ENCODE assay signal across 15 cellular contexts in the genomic region with DNA sequence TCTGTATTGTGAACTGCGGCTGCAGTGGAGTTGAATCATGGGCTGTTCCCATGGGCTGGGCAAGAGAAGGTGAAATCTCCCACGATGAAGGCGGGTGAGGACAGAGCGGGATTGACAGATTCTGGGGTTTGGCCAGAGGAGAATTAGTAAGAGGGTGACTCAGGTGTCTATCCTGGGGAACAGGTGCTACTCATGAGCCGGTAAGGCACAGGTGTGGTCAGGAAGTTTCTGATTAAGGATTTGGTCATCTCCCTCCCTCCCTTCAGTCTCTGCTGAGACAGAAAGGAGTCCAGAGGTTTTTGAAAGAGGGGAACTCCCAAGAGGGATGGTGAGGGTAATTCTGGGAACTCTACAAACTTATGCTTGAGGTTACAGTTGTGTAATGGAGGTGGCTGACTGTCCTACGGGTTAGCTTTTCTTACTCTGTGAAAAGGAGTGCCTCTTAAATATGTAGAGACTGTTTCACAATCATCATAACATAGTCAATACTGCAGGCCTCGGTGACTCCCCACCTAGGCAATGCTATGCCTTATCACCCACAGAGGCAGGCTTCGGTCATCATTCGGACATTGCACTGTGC. TPM values are rescaled to one million over a fixed set of nuclear protein-coding genes. Genes with fewer than 3 reads are reported as not detected.
DNase-seq lines count a peak whose midpoint lies in the region; ATAC-seq, FAIRE-seq and TF ChIP-seq lines count a peak whose summit lies in the region.
"Had no signal": no experiment of that assay in that cellular context is flagged by ENCODE, and none has a peak within 500 bp of the region (broad histone marks: within the 10 kb centered on the region; RNA-seq: fewer than 3 reads in every experiment).

No MANE protein-coding gene starts in this region.

- intact Hi-C loops in tibial artery (cut with DNase I; ENCODE audit: low total_unique reads), result no loop called here

- H3K4me1 ChIP-seq in keratinocyte (ENCODE audit: control insufficient read depth, extremely low read depth, insufficient read depth, low read length), result peaks cover 34% of the 10 kb centered on the region
- peaks cover 0 to 27% (median 6%) of the 10 kb centered on the region in 4 donors for H3K4me1 ChIP-seq in tibial artery

- H3K27me3 Mint-ChIP-seq in activated naive CD8-positive, alpha-beta T cell treated with anti-CD3 and anti-CD28 coated beads, Interleukin-2, amount 10 ng/mL, durations not matched to agents 7 days and 5 days, result no peaks in the 10 kb centered on the region
- no peaks in the 10 kb centered on the region for H3K27me3 Mint-ChIP-seq in activated naive CD8-positive, alpha-beta T cell treated with anti-CD3 and anti-CD28 coated beads for 36 hours
- H3K27me3 Mint-ChIP-seq in type B pancreatic cell, result no peaks in the 10 kb centered on the region
- H3K27me3 Mint-ChIP-seq in naive thymus-derived CD8-positive, alpha-beta T cell, result no peaks in the 10 kb centered on the region
- H3K27me3 Mint-ChIP-seq: dendritic cell treated with granulocyte-macrophage colony-stimulating factor and Interleukin-4, amounts not matched to agents 40 ng/mL and 50 ng/mL, for 4 days had no signal

- H3K27me3 ChIP-seq in keratinocyte (ENCODE audit: control insufficient read depth, extremely low read depth, insufficient read depth, low read length) (no peaks in the 10 kb centered on the region), tibial artery (no peaks in the 10 kb centered on the region)
- H3K27me3 ChIP-seq: spleen had no signal

- FAIRE-seq in keratinocyte (lab: Jason Lieb, UNC), result peak; percentile 98
- FAIRE-seq: G401.6 had no signal

- H3K36me3 ChIP-seq in keratinocyte (ENCODE audit: control insufficient read depth in 2 of 2, extremely low read depth in 1 of 2, insufficient read depth in 2 of 2, low read length in 2 of 2) (no peaks in the 10 kb centered on the region), tibial artery (no peaks in the 10 kb centered on the region)
- H3K36me3 ChIP-seq: spleen had no signal

- H3K27ac Mint-ChIP-seq in activated naive CD8-positive, alpha-beta T cell treated with anti-CD3 and anti-CD28 coated beads, Interleukin-2, amount 10 ng/mL, durations not matched to agents 7 days and 5 days, result no peak overlapping the region
- H3K27ac Mint-ChIP-seq in activated naive CD8-positive, alpha-beta T cell treated with anti-CD3 and anti-CD28 coated beads for 36 hours, result no peak overlapping the region
- H3K27ac Mint-ChIP-seq in type B pancreatic cell, result peak overlapping the region; percentile 26
- no peak overlapping the region for H3K27ac Mint-ChIP-seq in naive thymus-derived CD8-positive, alpha-beta T cell
- H3K27ac Mint-ChIP-seq: dendritic cell treated with granulocyte-macrophage colony-stimulating factor and Interleukin-4, amounts not matched to agents 40 ng/mL and 50 ng/mL, for 4 days; WTC11 had no signal

- DNase-seq in activated naive CD8-positive, alpha-beta T cell treated with anti-CD3 and anti-CD28 coated beads, Interleukin-2, amount 10 ng/mL, durations not matched to agents 7 days and 5 days, result no peak
- DNase-seq in activated naive CD8-positive, alpha-beta T cell treated with anti-CD3 and anti-CD28 coated beads for 36 hours, result no peak
- peak; percentile 57 for DNase-seq in SKM-1 treated with dmso at 0.1 percent for 144 hours (lab: John Stamatoyannopoulos, UW; ENCODE audit: unreplicated experiment)
- peak; percentile 99 for DNase-seq in keratinocyte (ENCODE audit: low read depth, low spot score)
- no peak for DNase-seq in type B pancreatic cell (ENCODE audit: extremely low spot score, unreplicated experiment)
- no peak for DNase-seq in kidney glomerular epithelial cell (lab: John Stamatoyannopoulos, UW)
- no peak for DNase-seq in naive thymus-derived CD8-positive, alpha-beta T cell
- DNase-seq in tibial artery, result no peak
- DNase-seq: activated effector memory CD4-positive, alpha-beta T cell treated with anti-CD3 and anti-CD28 coated beads, Interleukin-2, amount 50 U/mL, for 16 hours; spleen; stimulated activated CD8-positive, alpha-beta memory T cell treated with anti-CD3 and anti-CD28 coated beads, Interleukin-4, amount 100 ng/mL, for 48 hours had no signal

- peaks cover 18% of the 10 kb centered on the region for H3K4me1 Mint-ChIP-seq in activated naive CD8-positive, alpha-beta T cell treated with anti-CD3 and anti-CD28 coated beads, Interleukin-2, amount 10 ng/mL, durations not matched to agents 7 days and 5 days
- peaks cover 7% of the 10 kb centered on the region for H3K4me1 Mint-ChIP-seq in activated naive CD8-positive, alpha-beta T cell treated with anti-CD3 and anti-CD28 coated beads for 36 hours
- peaks cover 14% of the 10 kb centered on the region for H3K4me1 Mint-ChIP-seq in type B pancreatic cell (ENCODE audit: unreplicated experiment)
- H3K4me1 Mint-ChIP-seq in naive thymus-derived CD8-positive, alpha-beta T cell, result peaks cover 0 to 9% (median 5%) of the 10 kb centered on the region in 4 donors
- H3K4me1 Mint-ChIP-seq: WTC11 had no signal

- H2AFZ ChIP-seq in keratinocyte (ENCODE audit: control insufficient read depth, low read length), result no peak overlapping the region

- H3K4me3 Mint-ChIP-seq in activated naive CD8-positive, alpha-beta T cell treated with anti-CD3 and anti-CD28 coated beads, Interleukin-2, amount 10 ng/mL, durations not matched to agents 7 days and 5 days, result no peak overlapping the region
- no peak overlapping the region for H3K4me3 Mint-ChIP-seq in activated naive CD8-positive, alpha-beta T cell treated with anti-CD3 and anti-CD28 coated beads for 36 hours
- H3K4me3 Mint-ChIP-seq in type B pancreatic cell, result no peak overlapping the region
- no peak overlapping the region for H3K4me3 Mint-ChIP-seq in naive thymus-derived CD8-positive, alpha-beta T cell
- H3K4me3 Mint-ChIP-seq: dendritic cell treated with granulocyte-macrophage colony-stimulating factor and Interleukin-4, amounts not matched to agents 40 ng/mL and 50 ng/mL, for 4 days; WTC11 had no signal

- H3K4me2 ChIP-seq in keratinocyte (ENCODE audit: control insufficient read depth, extremely low read depth, insufficient read depth, low read depth, low read length), result peak overlapping the region; percentile 75

- peak overlapping the region; percentile 81 for H3K9ac ChIP-seq in keratinocyte (ENCODE audit: control insufficient read depth, extremely low read depth, insufficient read depth, low read length)

- no peaks in the 10 kb centered on the region for H3K79me2 ChIP-seq in keratinocyte (ENCODE audit: control insufficient read depth, insufficient read depth, low read length)

- peak; percentile 7 for ATAC-seq in activated naive CD8-positive, alpha-beta T cell treated with anti-CD3 and anti-CD28 coated beads, Interleukin-2, amount 10 ng/mL, durations not matched to agents 7 days and 5 days (ENCODE audit: low read depth)
- no peak for ATAC-seq in naive thymus-derived CD8-positive, alpha-beta T cell
- ATAC-seq: Right ventricle myocardium inferior, WTC11 had no signal

- H3K9me3 Mint-ChIP-seq in activated naive CD8-positive, alpha-beta T cell treated with anti-CD3 and anti-CD28 coated beads, Interleukin-2, amount 10 ng/mL, durations not matched to agents 7 days and 5 days, result peaks cover 5% of the 10 kb centered on the region
- peaks cover 4% of the 10 kb centered on the region for H3K9me3 Mint-ChIP-seq in activated naive CD8-positive, alpha-beta T cell treated with anti-CD3 and anti-CD28 coated beads for 36 hours
- H3K9me3 Mint-ChIP-seq in type B pancreatic cell, result no peaks in the 10 kb centered on the region
- peaks cover 0 to 5% (median 2%) of the 10 kb centered on the region in 9 donors for H3K9me3 Mint-ChIP-seq in naive thymus-derived CD8-positive, alpha-beta T cell

- dilution Hi-C loops in keratinocyte (cut with MboI; ENCODE audit: extremely low pct_ligation_motif_present, low sequenced_read_pairs), result no loop called here

- H3K4me3 ChIP-seq in keratinocyte (ENCODE audit: control insufficient read depth in 2 of 3, extremely low read depth in 1 of 3, insufficient read depth in 2 of 3, low read depth in 1 of 3, low read length in 3 of 3) (no peak overlapping the region), tibial artery (no peak overlapping the region)
- H3K4me3 ChIP-seq: spleen had no signal

- no peaks in the 10 kb centered on the region for H4K20me1 ChIP-seq in keratinocyte (ENCODE audit: control insufficient read depth, extremely low read depth, insufficient read depth, low read length)

- POLR2A ChIA-PET in activated naive CD8-positive, alpha-beta T cell treated with anti-CD3 and anti-CD28 coated beads, Interleukin-2, amount 10 ng/mL, durations not matched to agents 7 days and 5 days (lab: Charles Lee), result no interaction called here
- POLR2A ChIA-PET in naive thymus-derived CD8-positive, alpha-beta T cell (lab: Charles Lee), result no interaction called here

- TF ChIP-seq CTCF in keratinocyte (optimal IDR thresholded peaks at IDR 0.05 in 1 of 3, IDR thresholded peaks at IDR 0.05 in 1 of 3, conservative IDR thresholded peaks at IDR 0.05 in 1 of 3; ENCODE audit: extremely low read depth in 1 of 3, insufficient read depth in 2 of 3, low read length in 3 of 3) (no peak), type B pancreatic cell (conservative IDR thresholded peaks at IDR 0.05) (no peak), tibial artery (IDR thresholded peaks at IDR 0.05) (no peak)

- H3K9me1 ChIP-seq in keratinocyte (ENCODE audit: control insufficient read depth, extremely low read depth, insufficient read depth, low read length), result no peaks in the 10 kb centered on the region

- H3K27ac ChIP-seq in keratinocyte (ENCODE audit: control insufficient read depth, insufficient read depth, low read length) (peak overlapping the region; percentile 98), tibial artery (no peak overlapping the region)

- H3K36me3 Mint-ChIP-seq in activated naive CD8-positive, alpha-beta T cell treated with anti-CD3 and anti-CD28 coated beads, Interleukin-2, amount 10 ng/mL, durations not matched to agents 7 days and 5 days, result no peaks in the 10 kb centered on the region
- peaks cover 1% of the 10 kb centered on the region for H3K36me3 Mint-ChIP-seq in activated naive CD8-positive, alpha-beta T cell treated with anti-CD3 and anti-CD28 coated beads for 36 hours
- H3K36me3 Mint-ChIP-seq in type B pancreatic cell, result peaks cover 6% of the 10 kb centered on the region
- H3K36me3 Mint-ChIP-seq in naive thymus-derived CD8-positive, alpha-beta T cell, result peaks cover 0 to 2% (median under 1%) of the 10 kb centered on the region in 3 donors
- H3K36me3 Mint-ChIP-seq: WTC11 had no signal

- H3K9me3 ChIP-seq in keratinocyte (ENCODE audit: control insufficient read depth, low read depth, low read length) (no peaks in the 10 kb centered on the region), tibial artery (no peaks in the 10 kb centered on the region)

RNA-seq across cellular contexts. Expression of a gene that starts 31.5 kb away (rescaled TPM):
- total RNA-seq in activated naive CD8-positive, alpha-beta T cell treated with anti-CD3 and anti-CD28 coated beads, Interleukin-2, amount 10 ng/mL, durations not matched to agents 7 days and 5 days, result 10 to 100 TPM; 58.6 to 59.8 TPM
- 10 to 100 TPM; 38.1 to 44.7 TPM for total RNA-seq in activated naive CD8-positive, alpha-beta T cell treated with anti-CD3 and anti-CD28 coated beads for 36 hours
- 38.4 to 76.0 TPM (median 71.9 TPM) in 3 replicates for polyA plus RNA-seq in keratinocyte
- 13.5 TPM for polyA plus RNA-seq in keratinocyte (2011; ENCODE audit: low read depth)
- 46.9 and 80.2 TPM in 2 replicates for polyA plus RNA-seq in keratinocyte (2011; cell fraction: cytosol; rRNA removed)
- 31.5 and 46.9 TPM in 2 replicates for polyA plus RNA-seq in keratinocyte (2011; cell fraction: nucleus; rRNA removed)
- 8.0 and 64.9 TPM in 2 replicates for polyA plus RNA-seq in keratinocyte (2012; ENCODE audit: low replicate concordance)
- 9.1 to 34.9 TPM (median 24.7 TPM) in 3 replicates for polyA minus RNA-seq in keratinocyte
- 33.0 TPM for polyA minus RNA-seq in keratinocyte (2011; cell fraction: cytosol; rRNA and poly(A)+ RNA removed)
- polyA minus RNA-seq in keratinocyte (2011; cell fraction: nucleus; rRNA and poly(A)+ RNA removed), result 11.6 and 16.4 TPM in 2 replicates
- 31.2 and 52.0 TPM in 2 replicates for total RNA-seq in type B pancreatic cell (ENCODE audit: low replicate concordance)
- 10 to 100 TPM; 65.3 to 67.1 TPM for total RNA-seq in naive thymus-derived CD8-positive, alpha-beta T cell
- polyA plus RNA-seq in naive thymus-derived CD8-positive, alpha-beta T cell, result 100 to 1,000 TPM; 121 to 130 (median 123) TPM

RNA-seq across cellular contexts. Expression of a gene that starts 45.0 kb away (rescaled TPM):
- total RNA-seq in activated naive CD8-positive, alpha-beta T cell treated with anti-CD3 and anti-CD28 coated beads, Interleukin-2, amount 10 ng/mL, durations not matched to agents 7 days and 5 days, result 10 to 100 TPM; 45.4 to 46.7 TPM
- total RNA-seq in activated naive CD8-positive, alpha-beta T cell treated with anti-CD3 and anti-CD28 coated beads for 36 hours, result 10 to 100 TPM; 47.6 to 47.8 TPM
- 52.3 to 55.1 TPM (median 54.6 TPM) in 3 replicates for polyA plus RNA-seq in keratinocyte
- polyA plus RNA-seq in keratinocyte (2011; ENCODE audit: low read depth), result 47.0 TPM
- polyA plus RNA-seq in keratinocyte (2011; cell fraction: cytosol; rRNA removed), result 40.7 and 50.1 TPM in 2 replicates
- polyA plus RNA-seq in keratinocyte (2011; cell fraction: nucleus; rRNA removed), result 64.8 and 66.7 TPM in 2 replicates
- 38.4 and 45.5 TPM in 2 replicates for polyA plus RNA-seq in keratinocyte (2012; ENCODE audit: low replicate concordance)
- 38.9 to 48.4 TPM (median 45.6 TPM) in 3 replicates for polyA minus RNA-seq in keratinocyte
- 28.0 TPM for polyA minus RNA-seq in keratinocyte (2011; cell fraction: cytosol; rRNA and poly(A)+ RNA removed)
- 26.2 and 31.6 TPM in 2 replicates for polyA minus RNA-seq in keratinocyte (2011; cell fraction: nucleus; rRNA and poly(A)+ RNA removed)
- 37.6 and 41.2 TPM in 2 replicates for total RNA-seq in type B pancreatic cell (ENCODE audit: low replicate concordance)
- total RNA-seq in naive thymus-derived CD8-positive, alpha-beta T cell, result 10 to 100 TPM; 42.0 to 42.8 TPM
- 10 to 100 TPM; 33.1 to 61.0 (median 36.3) TPM for polyA plus RNA-seq in naive thymus-derived CD8-positive, alpha-beta T cell

RNA-seq across cellular contexts. Expression of a gene that starts 59.5 kb away (rescaled TPM):
- under 1 TPM; 0.33 to 0.62 TPM for total RNA-seq in activated naive CD8-positive, alpha-beta T cell treated with anti-CD3 and anti-CD28 coated beads, Interleukin-2, amount 10 ng/mL, durations not matched to agents 7 days and 5 days
- total RNA-seq in activated naive CD8-positive, alpha-beta T cell treated with anti-CD3 and anti-CD28 coated beads for 36 hours, result under 1 TPM; 0.10 to 0.21 TPM
- polyA plus RNA-seq in keratinocyte, result 0.22 to 0.31 TPM (median 0.31 TPM) in 3 replicates
- polyA plus RNA-seq in keratinocyte (2011; ENCODE audit: low read depth), result 0.07 TPM
- polyA plus RNA-seq in keratinocyte (2011; cell fraction: cytosol; rRNA removed), result 0.10 and 0.19 TPM in 2 replicates
- 0.92 and 1.1 TPM in 2 replicates for polyA plus RNA-seq in keratinocyte (2011; cell fraction: nucleus; rRNA removed)
- 0.08 and 0.11 TPM in 2 replicates for polyA plus RNA-seq in keratinocyte (2012; ENCODE audit: low replicate concordance)
- polyA minus RNA-seq in keratinocyte, result 0.07 to 0.32 TPM in 2 of 3 replicates, not detected in the other
- polyA minus RNA-seq in keratinocyte (2011; cell fraction: cytosol; rRNA and poly(A)+ RNA removed), result not detected
- 0.11 and 0.54 TPM in 2 replicates for polyA minus RNA-seq in keratinocyte (2011; cell fraction: nucleus; rRNA and poly(A)+ RNA removed)
- 0.29 and 0.65 TPM in 2 replicates for total RNA-seq in type B pancreatic cell (ENCODE audit: low replicate concordance)
- 1 to 10 TPM in 1 of 2 experiments, under 1 TPM in 1; 0.94 to 1.3 TPM for total RNA-seq in naive thymus-derived CD8-positive, alpha-beta T cell
- under 1 TPM; 0.02 to 0.37 (median 0.14) TPM for polyA plus RNA-seq in naive thymus-derived CD8-positive, alpha-beta T cell

Comparison
In these comparisons a context has a peak if more than half of its experiments do, and no peak if none do; other contexts are left out.
1. DNase-seq: peak in SKM-1 treated with dmso at 0.1 percent for 144 hours (single experiment) and keratinocyte (single experiment); none in activated naive CD8-positive, alpha-beta T cell treated with anti-CD3 and anti-CD28 coated beads, Interleukin-2, amount 10 ng/mL, durations not matched to agents 7 days and 5 days (single experiment), activated naive CD8-positive, alpha-beta T cell treated with anti-CD3 and anti-CD28 coated beads for 36 hours (single experiment), type B pancreatic cell (single experiment), kidney glomerular epithelial cell (single experiment), naive thymus-derived CD8-positive, alpha-beta T cell (0 of 10) and tibial artery (0 of 2).